19 cellular contexts compared by ENCODE assay signal in the genomic region with DNA sequence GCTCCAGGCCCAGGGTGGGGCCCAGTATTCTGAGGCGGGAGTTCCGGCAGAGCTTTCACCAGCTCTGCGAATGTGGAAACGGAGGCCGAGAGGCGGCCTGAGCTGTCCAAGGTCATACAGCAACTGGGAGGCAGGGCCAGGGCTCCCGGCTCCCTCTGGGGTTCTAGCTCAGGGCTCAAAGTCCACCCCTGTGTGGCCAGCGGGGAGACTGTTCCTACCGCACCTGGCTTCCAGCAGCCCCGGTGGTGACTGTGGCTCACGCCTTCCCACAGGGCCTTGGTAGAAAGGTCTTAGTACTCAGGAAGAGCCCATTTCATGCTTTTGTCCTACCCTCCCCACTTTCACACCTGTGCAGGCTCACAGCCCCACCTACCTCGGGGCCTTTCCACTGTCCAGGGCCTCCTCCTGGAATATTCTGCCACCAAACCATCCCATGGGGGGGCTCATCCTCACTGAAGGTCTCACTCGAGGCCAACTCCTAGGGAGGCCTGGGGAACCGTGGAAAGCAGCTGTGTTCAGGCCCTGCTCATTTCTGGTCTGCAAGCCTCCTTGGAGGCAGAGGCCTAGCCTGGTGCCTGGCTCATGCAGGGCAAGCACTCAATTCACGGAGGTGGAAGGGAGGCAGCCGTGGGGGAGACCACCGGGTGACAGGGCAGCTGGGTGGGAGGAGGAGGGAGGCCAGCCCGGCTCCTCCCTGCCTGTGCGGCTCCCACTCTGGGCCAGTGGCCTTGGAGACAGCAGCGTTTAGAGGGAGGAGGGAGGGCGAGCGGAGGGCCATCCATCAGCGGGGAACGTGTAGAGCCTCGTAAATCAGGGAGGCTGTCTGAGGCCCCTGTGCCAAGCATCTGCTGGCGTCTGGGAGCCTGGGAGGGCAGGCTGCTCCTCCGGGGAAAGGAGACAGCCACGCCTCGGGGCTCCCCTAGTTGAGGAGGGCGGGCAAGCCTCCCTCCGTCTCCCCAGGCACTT. TPM values are rescaled to one million over a fixed set of nuclear protein-coding genes. Genes with fewer than 3 reads are reported as not detected.
DNase-seq lines count a peak whose midpoint lies in the region; ATAC-seq, FAIRE-seq and TF ChIP-seq lines count a peak whose summit lies in the region.
"Had no signal": no experiment of that assay in that cellular context is flagged by ENCODE, and none has a peak within 500 bp of the region (broad histone marks: within the 10 kb centered on the region; RNA-seq: fewer than 3 reads in every experiment).

No MANE protein-coding gene starts in this region.

- peak overlapping the region in 3 of 4 donors; percentile 56 to 85 (median 75) for H3K27ac ChIP-seq in pancreas
- H3K27ac ChIP-seq in PC-9: no peak overlapping the region
- no peak overlapping the region for H3K27ac ChIP-seq in smooth muscle cell (ENCODE audit: low read depth)
- H3K27ac ChIP-seq: psoas muscle had no signal

- ATAC-seq in esophagus mucosa: peak; percentile 10
- peak; percentile 92 to 97 (median 94) for ATAC-seq in pancreas
- ATAC-seq in GM21576 (IDR thresholded peaks at IDR 0.05; ENCODE audit: unreplicated experiment): no peak
- ATAC-seq: psoas muscle had no signal

- no peaks in the 10 kb centered on the region for H3K79me2 ChIP-seq in PC-9 (ENCODE audit: low read depth)
- H3K79me2 ChIP-seq in smooth muscle cell (ENCODE audit: low read depth): no peaks in the 10 kb centered on the region

- H3K4me2 ChIP-seq in PC-9 (no peak overlapping the region), smooth muscle cell (no peak overlapping the region)

- no peak overlapping the region for H3K9ac ChIP-seq in smooth muscle cell (ENCODE audit: low read depth)

- H3K9me3 ChIP-seq in pancreas (no peaks in the 10 kb centered on the region), PC-9 (ENCODE audit: insufficient read depth, low read depth) (no peaks in the 10 kb centered on the region), smooth muscle cell (replicated peaks; ENCODE audit: low read depth) (no peaks in the 10 kb centered on the region)
- H3K9me3 ChIP-seq: psoas muscle had no signal

- H3F3A ChIP-seq in PC-9 (ENCODE audit: insufficient read depth, low read depth): no peaks in the 10 kb centered on the region
- no peaks in the 10 kb centered on the region for H3F3A ChIP-seq in smooth muscle cell (ENCODE audit: low read depth)

- no peak for TF ChIP-seq CTCF in pancreas (IDR thresholded peaks at IDR 0.05)
- no peak for TF ChIP-seq CTCF in PC-9 (conservative IDR thresholded peaks at IDR 0.05)
- no peak for TF ChIP-seq CTCF in smooth muscle cell (IDR thresholded peaks at IDR 0.05; ENCODE audit: borderline replicate concordance, insufficient read depth, poor library complexity, severe bottlenecking)

- H3K36me3 ChIP-seq in pancreas: no peaks in the 10 kb centered on the region
- H3K36me3 ChIP-seq in PC-9 (ENCODE audit: low read depth): no peaks in the 10 kb centered on the region
- no peaks in the 10 kb centered on the region for H3K36me3 ChIP-seq in smooth muscle cell (ENCODE audit: low read depth)

- POLR2A ChIA-PET in PC-9 (lab: Charles Lee; ENCODE audit: unreplicated experiment): no interaction called here

- 32 to 38% methylated on average over 29 to 31 of the region's 31 CpGs for WGBS in pancreas, 2 donors
- WGBS in smooth muscle cell (ENCODE audit: low lambda C conversion rate): 69% methylated on average over 30 of the region's 31 CpGs

- no peaks in the 10 kb centered on the region for H3K27me3 ChIP-seq in pancreas
- peaks cover 62% of the 10 kb centered on the region for H3K27me3 ChIP-seq in PC-9 (ENCODE audit: insufficient read depth, low read depth)
- H3K27me3 ChIP-seq in smooth muscle cell (ENCODE audit: low read depth): peaks cover 4% of the 10 kb centered on the region

- DNase-seq in NCI-H1417 (lab: John Stamatoyannopoulos, UW): peak; percentile 71 to 89 (median 74)
- peak; percentile 97 for DNase-seq in NCI-H82 (lab: John Stamatoyannopoulos, UW)
- peak; percentile 78 to 92 (median 85) for DNase-seq in pancreas
- no peak for DNase-seq in PC-9
- no peak for DNase-seq in GM19238 (ENCODE audit: insufficient read length, low spot score)
- no peak for DNase-seq in smooth muscle cell (lab: John Stamatoyannopoulos, UW; ENCODE audit: unreplicated experiment)
- DNase-seq: activated CD4-positive, alpha-beta T cell treated with anti-CD3 and anti-CD28 coated beads, Interleukin-2, amount 10 ng/mL, durations not matched to agents 24 days and 14 days; activated naive CD8-positive, alpha-beta T cell treated with anti-CD3 and anti-CD28 coated beads, Interleukin-2, amount 10 ng/mL, durations not matched to agents 7 days and 5 days; activated T-cell treated with anti-CD3 and anti-CD28 coated beads, Interleukin-2, amount 50 U/mL, for 1 hour; AML-193; effector CD4-positive, alpha-beta T cell; NCI-H2081; SIG-M5 had no signal

- no peak for FAIRE-seq in pancreas (lab: Jason Lieb, UNC)
- FAIRE-seq: D721Med had no signal

- CTCF ChIA-PET in PC-9 (lab: Charles Lee): no interaction called here

- BruUV-seq in PC-9 (replicated peaks; lab: Mats Ljungman, UMichigan): no TSS peak

- H4K20me1 ChIP-seq in PC-9 (ENCODE audit: insufficient read depth) (no peaks in the 10 kb centered on the region), smooth muscle cell (ENCODE audit: low read depth) (no peaks in the 10 kb centered on the region)

- H3K4me1 ChIP-seq in pancreas (peaks cover 4 to 17% (median 8%) of the 10 kb centered on the region in 3 donors), PC-9 (replicated peaks; ENCODE audit: insufficient read depth) (no peaks in the 10 kb centered on the region), smooth muscle cell (ENCODE audit: low read depth) (peaks cover 3% of the 10 kb centered on the region)
- H3K4me1 ChIP-seq: psoas muscle had no signal

- intact Hi-C loops in pancreas (cut with DNase I) (no loop called here), PC-9 (cut with micrococcal nuclease; ENCODE audit: unreplicated experiment) (no loop called here)

- H2AFZ ChIP-seq in PC-9 (no peak overlapping the region), smooth muscle cell (ENCODE audit: low read depth) (no peak overlapping the region)

- H3K4me3 ChIP-seq in pancreas (no peak overlapping the region), PC-9 (no peak overlapping the region), smooth muscle cell (no peak overlapping the region)
- H3K4me3 ChIP-seq: psoas muscle had no signal

- H3K9me2 ChIP-seq in PC-9 (ENCODE audit: insufficient read depth): no peaks in the 10 kb centered on the region

RNA-seq across cellular contexts. Expression of a gene that starts 12.7 kb away (rescaled TPM):
- total RNA-seq in esophagus mucosa (32.5 TPM), pancreas (10 to 100 TPM in 4 of 6 donors, 1 to 10 TPM in 2; 4.9 to 25.1 (median 11.5) TPM), PC-9 (2021) (not detected in 2 replicates), smooth muscle cell (0.27 TPM in 2 replicates)
- polyA plus RNA-seq in pancreas (10 to 100 TPM in 1 of 2 donors, 1 to 10 TPM in 1; 4.3 to 12.1 TPM), smooth muscle cell (0.24 and 0.48 TPM in 2 replicates)
- total RNA-seq: activated naive CD8-positive, alpha-beta T cell treated with anti-CD3 and anti-CD28 coated beads, Interleukin-2, amount 10 ng/mL, durations not matched to agents 7 days and 5 days had no signal

RNA-seq across cellular contexts. Expression of a gene that starts 56.8 kb away (rescaled TPM):
- total RNA-seq in esophagus mucosa: not detected
- total RNA-seq in pancreas: under 1 TPM in 3 of 6 donors, not detected in 3; 0.38 to 0.55 (median 0.50) TPM
- not detected for polyA plus RNA-seq in pancreas
- total RNA-seq in PC-9 (2021): not detected in 2 replicates
- total RNA-seq in smooth muscle cell: not detected in 2 replicates
- polyA plus RNA-seq in smooth muscle cell: not detected in 2 replicates
- total RNA-seq: activated CD4-positive, alpha-beta T cell treated with anti-CD3 and anti-CD28 coated beads, Interleukin-2, amount 10 ng/mL, durations not matched to agents 24 days and 14 days; activated naive CD8-positive, alpha-beta T cell treated with anti-CD3 and anti-CD28 coated beads, Interleukin-2, amount 10 ng/mL, durations not matched to agents 7 days and 5 days; cardiac septum; kidney epithelial cell; psoas muscle had no signal
- polyA plus RNA-seq: psoas muscle had no signal

Comparison
In these comparisons a context has a peak if more than half of its experiments do, and no peak if none do; other contexts are left out.
1. DNase-seq: peak in NCI-H1417 (3 of 3), NCI-H82 (single experiment) and pancreas (6 of 6); none in PC-9 (0 of 2), GM19238 (single experiment) and smooth muscle cell (single experiment).
2. H3K27ac ChIP-seq: peak in pancreas (3 of 4); none in PC-9 (single experiment) and smooth muscle cell (single experiment).